In the genomic region with DNA sequence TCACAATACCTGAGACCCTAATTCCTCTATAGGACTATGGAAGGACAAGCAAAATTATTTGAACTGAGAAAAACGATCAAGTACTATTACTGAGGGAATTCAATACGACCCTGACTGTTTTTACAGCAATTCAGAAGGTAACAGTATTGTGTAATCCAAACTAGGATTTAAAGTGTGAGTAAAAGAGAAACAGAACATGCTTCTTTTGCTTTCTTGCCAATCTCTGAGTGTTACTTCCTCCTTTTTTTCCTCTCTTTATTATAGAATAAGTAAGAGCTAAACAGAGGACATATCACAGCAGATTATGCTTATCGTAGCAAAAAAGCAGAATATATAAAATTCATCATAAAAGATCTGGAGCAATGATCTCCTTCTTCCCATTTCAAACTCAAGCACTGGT, we compare ENCODE assay signal across 12 cellular contexts.
DNase-seq lines count a peak whose midpoint lies in the region; ATAC-seq and TF ChIP-seq lines count a peak whose summit lies in the region.
"Had no signal": no experiment of that assay in that cellular context is flagged by ENCODE, and none has a peak within 500 bp of the region (broad histone marks: within the 10 kb centered on the region; RNA-seq: fewer than 3 reads in every experiment).

No MANE protein-coding gene starts in this region.

- H3K4me3 ChIP-seq in IMR-90 (ENCODE audit: insufficient read depth, low read depth, low read length) (no peak overlapping the region), fibroblast of the aortic adventitia (ENCODE audit: low read depth, low read length) (no peak overlapping the region), skeletal muscle satellite cell (ENCODE audit: low read length) (peak overlapping the region; percentile 24)

- TF ChIP-seq POLR2A in IMR-90 (IDR thresholded peaks at IDR 0.05; ENCODE audit: low read depth, low read length): no peak

- H2BK15ac ChIP-seq in IMR-90 (ENCODE audit: low read depth, low read length): no peak overlapping the region

- H2AK9ac ChIP-seq in IMR-90 (replicated peaks; ENCODE audit: low read depth, low read length, poor library complexity): no peak overlapping the region

- no peak overlapping the region for H3K4me3 Mint-ChIP-seq in stimulated activated memory B cell treated with anti-CD40 and anti-IgM and Interleukin-4, amounts not matched to agents 10 μg/mL and 1 μg/mL and 100 μg/mL, for 72 hours

- no peak overlapping the region for H4K5ac ChIP-seq in IMR-90 (ENCODE audit: low read depth, low read length)

- in situ Hi-C loops in IMR-90 (cut with MboI; ENCODE audit: low sequenced_read_pairs): no loop called here

- no peak overlapping the region for H2AFZ ChIP-seq in IMR-90 (replicated peaks; ENCODE audit: low read length, poor library complexity)

- H3K36me3 ChIP-seq in IMR-90 (ENCODE audit: control insufficient read depth, insufficient read depth, low read length): no peaks in the 10 kb centered on the region
- no peaks in the 10 kb centered on the region for H3K36me3 ChIP-seq in skeletal muscle satellite cell (ENCODE audit: insufficient read depth, low read length)

- no peak overlapping the region for H2BK120ac ChIP-seq in IMR-90 (ENCODE audit: low read depth, low read length)

- H3K36me3 Mint-ChIP-seq in stimulated activated memory B cell treated with anti-CD40 and anti-IgM and Interleukin-4, amounts not matched to agents 10 μg/mL and 1 μg/mL and 100 μg/mL, for 72 hours: no peaks in the 10 kb centered on the region

- H3K4me1 ChIP-seq in IMR-90 (ENCODE audit: control insufficient read depth, insufficient read depth, low read length) (no peaks in the 10 kb centered on the region), skeletal muscle satellite cell (ENCODE audit: control insufficient read depth, insufficient read depth, low read length) (peaks cover 19% of the 10 kb centered on the region)

- H2AK5ac ChIP-seq in IMR-90 (ENCODE audit: low read depth, low read length): no peak overlapping the region

- H4K8ac ChIP-seq in IMR-90 (ENCODE audit: low read depth in 2 of 2, low read length in 2 of 2): no peak overlapping the region

- BruUV-seq in IMR-90 (replicated peaks; lab: Mats Ljungman, UMichigan): no TSS peak

- H3K27me3 ChIP-seq in IMR-90 (ENCODE audit: control insufficient read depth, insufficient read depth, low read length): no peaks in the 10 kb centered on the region
- no peaks in the 10 kb centered on the region for H3K27me3 ChIP-seq in skeletal muscle satellite cell (ENCODE audit: control insufficient read depth, insufficient read depth, low read length)

- dilution Hi-C loops in IMR-90 (cut with HindIII; ENCODE audit: low sequenced_read_pairs, unreplicated experiment): no loop called here

- TF ChIP-seq CTCF in IMR-90 (conservative IDR thresholded peaks at IDR 0.05; ENCODE audit: low read depth, low read length) (no peak), fibroblast of the aortic adventitia (IDR thresholded peaks at IDR 0.05; ENCODE audit: insufficient read depth, low read length) (no peak)

- no peak overlapping the region for H3K4me2 ChIP-seq in IMR-90 (ENCODE audit: low read depth, low read length)
- peak overlapping the region; percentile 68 for H3K4me2 ChIP-seq in skeletal muscle satellite cell (ENCODE audit: low read length)

- H4K91ac ChIP-seq in IMR-90 (ENCODE audit: insufficient read depth, low read depth, low read length): no peak overlapping the region

- ATAC-seq in IMR-90 (ENCODE audit: low read depth) (no peak), GM18520 (IDR thresholded peaks at IDR 0.05; ENCODE audit: unreplicated experiment) (no peak)
- ATAC-seq in stimulated activated memory B cell treated with anti-CD40 and anti-IgM and Interleukin-4, amounts not matched to agents 10 μg/mL and 1 μg/mL and 100 μg/mL, for 72 hours: no peak

- H3K4ac ChIP-seq in IMR-90 (ENCODE audit: low read depth, low read length): no peak overlapping the region

- no peak overlapping the region for H3K56ac ChIP-seq in IMR-90 (ENCODE audit: extremely low read depth, insufficient read depth, low read length)

- DNase-seq in IMR-90: no peak
- DNase-seq in SIG-M5 treated with dmso at 0.1 percent for 504 hours (lab: John Stamatoyannopoulos, UW; ENCODE audit: unreplicated experiment): peak; percentile 79
- DNase-seq in fibroblast of the aortic adventitia (ENCODE audit: low read depth): peak; percentile 0
- DNase-seq in globus pallidus (ENCODE audit: low spot score): no peak
- DNase-seq in effector CD8-positive, alpha-beta T cell (lab: John Stamatoyannopoulos, UW): no peak
- DNase-seq: activated CD4-positive, alpha-beta T cell treated with anti-CD3 and anti-CD28 coated beads, Interleukin-2, amount 50 U/mL, for 1 hour; activated gamma-delta T cell treated with Interleukin-2 at 50 U/mL for 16 hours; nucleus accumbens; T-helper 1 cell had no signal

- H3K9me3 ChIP-seq in IMR-90 (ENCODE audit: control insufficient read depth, insufficient read depth, low read length) (no peaks in the 10 kb centered on the region; the same call in 1 of the 2 replicates), skeletal muscle satellite cell (replicated peaks; ENCODE audit: low read length) (no peaks in the 10 kb centered on the region)

- H3K14ac ChIP-seq in IMR-90 (replicated peaks; ENCODE audit: low read depth, low read length): no peak overlapping the region

- CTCF ChIA-PET in IMR-90 (lab: Yijun Ruan, JAX): no interaction called here

- POLR2A ChIA-PET in IMR-90 (lab: Charles Lee; ENCODE audit: unreplicated experiment): no interaction called here

- TF ChIP-seq RAD21 in IMR-90 (IDR thresholded peaks at IDR 0.05; ENCODE audit: low read length): no peak

- H3K4me1 Mint-ChIP-seq in stimulated activated memory B cell treated with anti-CD40 and anti-IgM and Interleukin-4, amounts not matched to agents 10 μg/mL and 1 μg/mL and 100 μg/mL, for 72 hours: no peaks in the 10 kb centered on the region

- WGBS in IMR-90 (ENCODE audit: extremely low coverage in 2 of 2, insufficient read length in 1 of 2), 2 experiments: no CpG with 5 or more reads among the region's 3 CpGs

- H3K23ac ChIP-seq in IMR-90 (ENCODE audit: low read depth, low read length): no peak overlapping the region

- no peak overlapping the region for H3K9ac ChIP-seq in IMR-90 (ENCODE audit: low read depth, low read length)
- peak overlapping the region; percentile 19 for H3K9ac ChIP-seq in skeletal muscle satellite cell (ENCODE audit: low read depth, low read length)

- H3K9me3 Mint-ChIP-seq in stimulated activated memory B cell treated with anti-CD40 and anti-IgM and Interleukin-4, amounts not matched to agents 10 μg/mL and 1 μg/mL and 100 μg/mL, for 72 hours: peaks cover 2% of the 10 kb centered on the region

- no peaks in the 10 kb centered on the region for H3K27me3 Mint-ChIP-seq in stimulated activated memory B cell treated with anti-CD40 and anti-IgM and Interleukin-4, amounts not matched to agents 10 μg/mL and 1 μg/mL and 100 μg/mL, for 72 hours

- no peak overlapping the region for H3K27ac ChIP-seq in IMR-90 (ENCODE audit: insufficient read depth, low read length)

- intact Hi-C loops in IMR-90 (cut with micrococcal nuclease): no loop called here

- no peak overlapping the region for H3K18ac ChIP-seq in IMR-90 (ENCODE audit: low read depth, low read length)

- no peaks in the 10 kb centered on the region for H3K79me1 ChIP-seq in IMR-90 (ENCODE audit: low read depth in 1 of 2, low read length in 2 of 2)

- H3K27ac Mint-ChIP-seq in stimulated activated memory B cell treated with anti-CD40 and anti-IgM and Interleukin-4, amounts not matched to agents 10 μg/mL and 1 μg/mL and 100 μg/mL, for 72 hours: no peak overlapping the region

- no peak overlapping the region for H2BK20ac ChIP-seq in IMR-90 (ENCODE audit: low read depth, low read length)

- no peaks in the 10 kb centered on the region for H3K9me1 ChIP-seq in IMR-90 (ENCODE audit: insufficient read depth, low read length)

- no peak overlapping the region for H2BK5ac ChIP-seq in IMR-90 (ENCODE audit: low read depth, low read length, poor library complexity, severe bottlenecking)

- no peaks in the 10 kb centered on the region for H4K20me1 ChIP-seq in IMR-90 (ENCODE audit: insufficient read depth, low read length)

TF ChIP-seq in IMR-90, 13 proteins besides CTCF, POLR2A, EP300 and RAD21:
- TF ChIP-seq NFE2L2 (IDR thresholded peaks at IDR 0.05; ENCODE audit: low read depth, low read length): no peak
- TF ChIP-seq CEBPB (IDR thresholded peaks at IDR 0.05; ENCODE audit: low read depth, low read length): peak; percentile 40; the same call in 1 of the 2 replicates
- TF ChIP-seq MAFK (IDR thresholded peaks at IDR 0.05; ENCODE audit: low read depth, low read length): peak; percentile 39; the same call in 1 of the 2 replicates
- no peak for TF ChIP-seq RFX5 (IDR thresholded peaks at IDR 0.05; ENCODE audit: low read depth, low read length)
- TF ChIP-seq CHD1 (IDR thresholded peaks at IDR 0.05; ENCODE audit: low read depth, low read length): no peak

Comparison
In these comparisons a context has a peak if more than half of its experiments do, and no peak if none do; other contexts are left out.
1. DNase-seq: peak in SIG-M5 treated with dmso at 0.1 percent for 504 hours (single experiment) and fibroblast of the aortic adventitia (single experiment); none in IMR-90 (single experiment), globus pallidus (single experiment) and effector CD8-positive, alpha-beta T cell (single experiment).